28 cellular contexts compared by ENCODE assay signal in genomic region chr7:24784292-24784691, GRCh38.
"Had no signal": no experiment of that assay in that cellular context is flagged by ENCODE, and none has a peak within 500 bp of the region (broad histone marks: within the 10 kb centered on the region; RNA-seq: fewer than 3 reads in every experiment).

No MANE protein-coding gene starts in this region.

- H3K27ac Mint-ChIP-seq: naive thymus-derived CD4-positive, alpha-beta T cell; natural killer cell; nephron; stimulated activated memory B cell treated with anti-CD40 and anti-IgM and Interleukin-4, amounts not matched to agents 10 μg/mL and 1 μg/mL and 100 μg/mL, for 72 hours; stimulated activated naive CD8-positive, alpha-beta T cell treated with anti-CD3 and anti-CD28 coated beads, Interleukin-15, amount 100 ng/mL, for 72 hours; type B pancreatic cell had no signal

- H3K27me3 ChIP-seq: neutrophil, pancreas, spleen, suprapubic skin, testis, tibial artery, transverse colon, upper lobe of right lung, uterus had no signal

- H3K4me1 Mint-ChIP-seq: natural killer cell, nephron had no signal

- DNase-seq: naive thymus-derived CD4-positive, alpha-beta T cell; natural killer cell; nucleus accumbens; pancreas; spleen; stimulated activated CD4-positive, alpha-beta T cell treated with anti-CD3 and anti-CD28 coated beads, Interleukin-12 subunit alpha, Interleukin-12 subunit beta, amount 100 ng/mL, for 4 hours; stimulated activated CD4-positive, alpha-beta T cell treated with anti-CD3 and anti-CD28 coated beads, Interleukin-1b, Interleukin-23, amount 100 ng/mL, for 48 hours; stimulated activated CD4-positive, alpha-beta T cell treated with anti-CD3 and anti-CD28 coated beads, Interleukin-4, amount 100 ng/mL, for 1 hour; stimulated activated CD4-positive, alpha-beta T cell treated with anti-CD3 and anti-CD28 coated beads, Interleukin-4, amount 100 ng/mL, for 4 hours; stimulated activated CD8-positive, alpha-beta memory T cell treated with anti-CD3 and anti-CD28 coated beads, Interleukin-4, amount 100 ng/mL, for 48 hours; stimulated activated naive CD4-positive, alpha-beta T cell; stimulated activated naive CD8-positive, alpha-beta T cell treated with anti-CD3 and anti-CD28 coated beads, Interleukin-15, amount 100 ng/mL, for 72 hours; stimulated activated naive CD8-positive, alpha-beta T cell treated with anti-CD3 and anti-CD28 coated beads, Interleukin-15, Interleukin-2, amounts not matched to agents 100 U/mL and 50 U/mL, for 24 hours; substantia nigra; testis; tibial artery; transverse colon; upper lobe of right lung; uterus had no signal

- H3K27me3 Mint-ChIP-seq: stimulated activated memory B cell treated with anti-CD40 and anti-IgM and Interleukin-4, amounts not matched to agents 10 μg/mL and 1 μg/mL and 100 μg/mL, for 72 hours; stimulated activated naive CD8-positive, alpha-beta T cell treated with anti-CD3 and anti-CD28 coated beads, Interleukin-15, amount 100 ng/mL, for 72 hours; type B pancreatic cell had no signal

- ATAC-seq: naive thymus-derived CD4-positive, alpha-beta T cell; natural killer cell; pancreas; right cardiac atrium; sciatic nerve; stimulated activated memory B cell treated with anti-CD40 and anti-IgM and Interleukin-4, amounts not matched to agents 10 μg/mL and 1 μg/mL and 100 μg/mL, for 72 hours; stimulated activated naive CD8-positive, alpha-beta T cell treated with anti-CD3 and anti-CD28 coated beads, Interleukin-15, amount 100 ng/mL, for 72 hours; stimulated activated naive CD8-positive, alpha-beta T cell treated with anti-CD3 and anti-CD28 coated beads, Interleukin-15, Interleukin-2, amounts not matched to agents 100 U/mL and 50 U/mL, for 24 hours; upper lobe of right lung had no signal

- H3K36me3 ChIP-seq: neutrophil, pancreas, prostate gland, spleen, suprapubic skin, tibial artery, transverse colon, upper lobe of right lung, uterus had no signal

- H3K4me2 ChIP-seq: smooth muscle cell had no signal

- H3K4me3 Mint-ChIP-seq: naive thymus-derived CD4-positive, alpha-beta T cell; natural killer cell; nephron; stimulated activated memory B cell treated with anti-CD40 and anti-IgM and Interleukin-4, amounts not matched to agents 10 μg/mL and 1 μg/mL and 100 μg/mL, for 72 hours; stimulated activated naive CD8-positive, alpha-beta T cell treated with anti-CD3 and anti-CD28 coated beads, Interleukin-15, amount 100 ng/mL, for 72 hours; type B pancreatic cell had no signal

- H3K9me3 ChIP-seq: neutrophil, pancreas, prostate gland, suprapubic skin, testis, tibial artery, transverse colon, upper lobe of right lung, uterus had no signal

- H3K4me3 ChIP-seq: pancreas, prostate gland, smooth muscle cell, spleen, suprapubic skin, testis, tibial artery, transverse colon, upper lobe of right lung, uterus had no signal

- H3K27ac ChIP-seq: neutrophil, pancreas, prostate gland, spleen, suprapubic skin, testis, tibial artery, transverse colon, upper lobe of right lung, uterus had no signal

- H3K4me1 ChIP-seq: pancreas, prostate gland, spleen, testis, tibial artery, transverse colon, upper lobe of right lung, uterus had no signal

- H3K36me3 Mint-ChIP-seq: natural killer cell had no signal
